ENCODE assay signal across 17 cellular contexts in genomic region chr6:43395822-43396221, GRCh38. TPM values are rescaled to one million over a fixed set of nuclear protein-coding genes. Genes with fewer than 3 reads are reported as not detected.
DNase-seq lines count a peak whose midpoint lies in the region; ATAC-seq, FAIRE-seq and TF ChIP-seq lines count a peak whose summit lies in the region.
"Had no signal": no experiment of that assay in that cellular context is flagged by ENCODE, and none has a peak within 500 bp of the region (broad histone marks: within the 10 kb centered on the region; RNA-seq: fewer than 3 reads in every experiment).

No MANE protein-coding gene starts in this region.

- H3K27me3 Mint-ChIP-seq in activated naive CD4-positive, alpha-beta T cell treated with anti-CD3 and anti-CD28 coated beads, Interleukin-2, amount 10 ng/mL, durations not matched to agents 7 days and 5 days: peaks cover 63% of the 10 kb centered on the region

- no peak overlapping the region for H3K27ac ChIP-seq in K562 (ENCODE audit: extremely low read depth, low read depth, low read length)
- H3K27ac ChIP-seq: esophagus muscularis mucosa, spleen had no signal

- no peaks in the 10 kb centered on the region for H3K36me3 ChIP-seq in K562 (ENCODE audit: control insufficient read depth, insufficient read depth, low read length)
- H3K36me3 ChIP-seq: esophagus muscularis mucosa, spleen had no signal

- FAIRE-seq in H54 (lab: Jason Lieb, UNC) (peak; percentile 55), K562 (lab: Jason Lieb, UNC) (no peak)

- POLR2A ChIA-PET in K562 (lab: Yijun Ruan, JAX): interaction anchor here (0.7 to 1.4 kb wide), 4 partner anchors 9 to 241 kb away, joined by 3 to 8 read pairs (median 4); no protein-coding TSS in a partner anchor

- TF ChIP-seq RAD21 in K562 (CRISPR knock-in tag; conservative IDR thresholded peaks at IDR 0.05 in 1 of 2, IDR thresholded peaks at IDR 0.05 in 1 of 2): no peak

- no peak overlapping the region for H2AFZ ChIP-seq in K562 (ENCODE audit: low read depth, low read length)

- BruUV-seq in K562 (replicated peaks; lab: Mats Ljungman, UMichigan): no TSS peak

- TF ChIP-seq POLR2A in H54 (IDR thresholded peaks at IDR 0.05; ENCODE audit: low read depth, low read length): no peak
- no peak for TF ChIP-seq POLR2A in K562 (conservative IDR thresholded peaks at IDR 0.05)

- no peaks in the 10 kb centered on the region for H3K9me3 Mint-ChIP-seq in activated naive CD4-positive, alpha-beta T cell treated with anti-CD3 and anti-CD28 coated beads, Interleukin-2, amount 10 ng/mL, durations not matched to agents 7 days and 5 days
- H3K9me3 Mint-ChIP-seq: HFFc6, natural killer cell had no signal

- TF ChIP-seq CTCF in K562 (IDR thresholded peaks at IDR 0.05 in 2 of 3, conservative IDR thresholded peaks at IDR 0.05 in 1 of 3; ENCODE audit: insufficient read depth in 2 of 3, low read depth in 1 of 3, low read length in 3 of 3): no peak

- DNase-seq in COLO668 (lab: John Stamatoyannopoulos, UW; ENCODE audit: unreplicated experiment) (peak; percentile 12), H54 (ENCODE audit: insufficient read length, low spot score) (peak; percentile 39), K562 (ENCODE audit: extremely low read depth in 1 of 4, low spot score in 3 of 4) (no peak), medulla oblongata (ENCODE audit: extremely low spot score) (peak; percentile 21), SIG-M5 treated with dmso at 0.1 percent for 504 hours (lab: John Stamatoyannopoulos, UW; ENCODE audit: unreplicated experiment) (no peak), COLO829 (ENCODE audit: low spot score) (no peak)
- no peak for DNase-seq in stimulated activated CD8-positive, alpha-beta memory T cell treated with anti-CD3 and anti-CD28 coated beads, Interleukin-4, amount 100 ng/mL, for 48 hours
- no peak for DNase-seq in activated naive CD4-positive, alpha-beta T cell treated with anti-CD3 and anti-CD28 coated beads, Interleukin-2, amount 10 ng/mL, durations not matched to agents 7 days and 5 days
- DNase-seq: activated CD4-positive, CD25-positive, alpha-beta regulatory T cell treated with anti-CD3 and anti-CD28 coated beads, Interleukin-2, amount 50 U/mL, for 72 hours; AML-193; HFFc6; natural killer cell; NCI-H187 treated with DMSO at 0.1 percent for 48 hours; NCI-H446 treated with DMSO at 0.1 percent for 48 hours; spleen had no signal

- H3K27me3 ChIP-seq in K562 (ENCODE audit: control insufficient read depth in 2 of 2, insufficient read depth in 2 of 2, low read length in 2 of 2): peaks cover 0 to 12% of the 10 kb centered on the region in 2 experiments; a peak in 3 of 5 replicates

- CTCF ChIA-PET in K562 (lab: Yijun Ruan, JAX; ENCODE audit: low intra/inter-chr PET ratio): no interaction called here
- CTCF ChIA-PET in activated naive CD4-positive, alpha-beta T cell treated with anti-CD3 and anti-CD28 coated beads, Interleukin-2, amount 10 ng/mL, durations not matched to agents 7 days and 5 days (lab: Charles Lee): interaction anchor here (1.0 to 1.9 kb wide), 2 partner anchors 12 to 105 kb away, joined by 3 to 6 read pairs; no protein-coding TSS in a partner anchor

- H3K9ac ChIP-seq in K562 (ENCODE audit: insufficient read depth in 1 of 2, low read depth in 2 of 2, low read length in 2 of 2): no peak overlapping the region

- no peak overlapping the region for H3K4me2 ChIP-seq in K562 (ENCODE audit: insufficient read depth, low read length)

- H3K9me3 ChIP-seq in K562 (replicated peaks; ENCODE audit: control insufficient read depth, insufficient read depth, low read depth, low read length): no peaks in the 10 kb centered on the region
- H3K9me3 ChIP-seq: esophagus muscularis mucosa, spleen had no signal

- no peaks in the 10 kb centered on the region for H3K79me2 ChIP-seq in K562 (ENCODE audit: control insufficient read depth, insufficient read depth, low read length)

- no peak for TF ChIP-seq EP300 in K562 (IDR thresholded peaks at IDR 0.05; ENCODE audit: low read length)

- in situ Hi-C loops in K562 (cut with MboI): no loop called here

- intact Hi-C loops in K562 (cut with micrococcal nuclease): loop anchor here (5.0 kb wide), 1 partner anchor 134 kb away; no protein-coding TSS in a partner anchor

- peaks cover 18 to 19% of the 10 kb centered on the region in 2 experiments for H3K4me1 ChIP-seq in K562 (replicated peaks in 1 of 2; ENCODE audit: control insufficient read depth in 2 of 2, insufficient read depth in 2 of 2, low read length in 2 of 2)
- H3K4me1 ChIP-seq: esophagus muscularis mucosa had no signal

- ATAC-seq in K562: no peak
- ATAC-seq: natural killer cell had no signal

- no peaks in the 10 kb centered on the region for H4K20me1 ChIP-seq in K562 (replicated peaks; ENCODE audit: control insufficient read depth, insufficient read depth, low read length)

- H3K4me3 Mint-ChIP-seq in activated naive CD4-positive, alpha-beta T cell treated with anti-CD3 and anti-CD28 coated beads, Interleukin-2, amount 10 ng/mL, durations not matched to agents 7 days and 5 days: no peak overlapping the region
- H3K4me3 Mint-ChIP-seq: HFFc6, natural killer cell had no signal

- no peak overlapping the region for H3K27ac Mint-ChIP-seq in activated naive CD4-positive, alpha-beta T cell treated with anti-CD3 and anti-CD28 coated beads, Interleukin-2, amount 10 ng/mL, durations not matched to agents 7 days and 5 days
- H3K27ac Mint-ChIP-seq: HFFc6, natural killer cell had no signal

- 46% methylated on average over 4 of the region's 4 CpGs for WGBS in K562 (ENCODE audit: insufficient coverage, low coverage, missing lambda C conversion rate)

- no peaks in the 10 kb centered on the region for H3K36me3 Mint-ChIP-seq in activated naive CD4-positive, alpha-beta T cell treated with anti-CD3 and anti-CD28 coated beads, Interleukin-2, amount 10 ng/mL, durations not matched to agents 7 days and 5 days
- H3K36me3 Mint-ChIP-seq: natural killer cell had no signal

- no peaks in the 10 kb centered on the region for H3K9me1 ChIP-seq in K562 (ENCODE audit: control insufficient read depth, insufficient read depth, low read length)

- no peak overlapping the region for H3K4me3 ChIP-seq in K562
- H3K4me3 ChIP-seq: esophagus muscularis mucosa, lung, spleen had no signal

- peaks cover 19% of the 10 kb centered on the region for H3K4me1 Mint-ChIP-seq in activated naive CD4-positive, alpha-beta T cell treated with anti-CD3 and anti-CD28 coated beads, Interleukin-2, amount 10 ng/mL, durations not matched to agents 7 days and 5 days

RNA-seq across cellular contexts. Expression of gene ZNF318, which starts 26.4 kb away (rescaled TPM):
- 31.3 and 42.8 TPM in 2 replicates for total RNA-seq in K562 (2011; cell fraction: chromatin; rRNA removed; ENCODE audit: low replicate concordance)
- 14.2 and 16.4 TPM in 2 replicates for total RNA-seq in K562 (2011; cell fraction: nucleolus; rRNA removed)
- 17.2 and 19.3 TPM in 2 replicates for total RNA-seq in K562 (2011; cell fraction: nucleoplasm; rRNA removed)
- 7.9 and 10.2 TPM in 2 replicates for total RNA-seq in K562 (2014; rRNA removed)
- 7.5 and 8.6 TPM in 2 replicates for total RNA-seq in K562 (2014; rRNA removed; fragmentation: Illumina TruSeq; extraction: Trizol)
- total RNA-seq in K562 (2015; rRNA removed; fragmentation: Illumina TruSeq; extraction: Trizol): 8.4 and 9.2 TPM in 2 replicates
- total RNA-seq in K562 (2021): 16.9 and 17.8 TPM in 2 replicates
- polyA plus RNA-seq in K562 (2011; rRNA removed): 19.0 and 24.6 TPM in 2 replicates
- polyA plus RNA-seq in K562 (2011; cell fraction: cytosol; rRNA removed): 18.0 and 21.3 TPM in 2 replicates
- polyA plus RNA-seq in K562 (2011; cell fraction: nucleus; rRNA removed): 35.5 and 47.6 TPM in 2 replicates
- 13.6 and 14.5 TPM in 2 replicates for polyA plus RNA-seq in K562 (2012)
- polyA plus RNA-seq in K562 (2014; fragmentation: Illumina TruSeq; extraction: Trizol): 15.5 and 17.5 TPM in 2 replicates
- polyA plus RNA-seq in K562 (2014; fragmentation: Nextera tagmentation; extraction: Ambion mirVana): 1 to 10 TPM; 3.2 to 3.6 TPM
- polyA plus RNA-seq in K562 (2014; rRNA removed): 8.7 and 9.7 TPM in 2 replicates
- 36.5 and 39.7 TPM in 2 replicates for polyA minus RNA-seq in K562 (2011; rRNA and poly(A)+ RNA removed)
- polyA minus RNA-seq in K562 (2011; cell fraction: cytosol; rRNA and poly(A)+ RNA removed): 26.8 and 29.1 TPM in 2 replicates
- 13.2 and 26.0 TPM in 2 replicates for polyA minus RNA-seq in K562 (2011; cell fraction: nucleus; rRNA and poly(A)+ RNA removed)

RNA-seq across cellular contexts. Expression of gene ABCC10, which starts 31.5 kb away (rescaled TPM):
- 98.1 and 219 TPM in 2 replicates for total RNA-seq in K562 (2011; cell fraction: chromatin; rRNA removed; ENCODE audit: low replicate concordance)
- total RNA-seq in K562 (2011; cell fraction: nucleolus; rRNA removed): 108 and 125 TPM in 2 replicates
- total RNA-seq in K562 (2011; cell fraction: nucleoplasm; rRNA removed): 89.8 and 98.2 TPM in 2 replicates
- total RNA-seq in K562 (2014; rRNA removed) (16.5 and 20.4 TPM in 2 replicates), K562 (2014; rRNA removed; fragmentation: Illumina TruSeq; extraction: Trizol) (6.8 and 10.5 TPM in 2 replicates), K562 (2015; rRNA removed; fragmentation: Illumina TruSeq; extraction: Trizol) (13.4 TPM in 2 replicates), K562 (2021) (28.4 and 29.1 TPM in 2 replicates)
- polyA plus RNA-seq in K562 (2011; rRNA removed) (13.7 and 23.5 TPM in 2 replicates), K562 (2014; fragmentation: Illumina TruSeq; extraction: Trizol) (21.3 and 25.8 TPM in 2 replicates), K562 (2014; fragmentation: Nextera tagmentation; extraction: Ambion mirVana) (1 to 10 TPM; 2.4 to 2.6 TPM), K562 (2014; rRNA removed) (21.7 and 21.8 TPM in 2 replicates)
- 13.8 and 24.4 TPM in 2 replicates for polyA plus RNA-seq in K562 (2011; cell fraction: cytosol; rRNA removed)
- polyA plus RNA-seq in K562 (2011; cell fraction: nucleus; rRNA removed): 79.9 and 89.8 TPM in 2 replicates
- polyA plus RNA-seq in K562 (2012): 19.5 and 28.6 TPM in 2 replicates
- 11.0 and 11.4 TPM in 2 replicates for polyA minus RNA-seq in K562 (2011; rRNA and poly(A)+ RNA removed)
- polyA minus RNA-seq in K562 (2011; cell fraction: cytosol; rRNA and poly(A)+ RNA removed): 15.0 and 21.0 TPM in 2 replicates
- polyA minus RNA-seq in K562 (2011; cell fraction: nucleus; rRNA and poly(A)+ RNA removed): 16.6 and 23.7 TPM in 2 replicates

RNA-seq across cellular contexts. Expression of gene DLK2, which starts 59.5 kb away (rescaled TPM):
- total RNA-seq in K562 (2011; cell fraction: chromatin; rRNA removed; ENCODE audit: low replicate concordance): 0.30 and 1.3 TPM in 2 replicates
- 2.2 and 3.3 TPM in 2 replicates for total RNA-seq in K562 (2011; cell fraction: nucleolus; rRNA removed)
- total RNA-seq in K562 (2011; cell fraction: nucleoplasm; rRNA removed): 1.9 and 2.0 TPM in 2 replicates
- total RNA-seq in K562 (2014; rRNA removed) (0.23 and 0.29 TPM in 2 replicates), K562 (2014; rRNA removed; fragmentation: Illumina TruSeq; extraction: Trizol) (not detected in 2 replicates), K562 (2015; rRNA removed; fragmentation: Illumina TruSeq; extraction: Trizol) (0.11 TPM in 1 of 2 replicates, not detected in the other), K562 (2021) (0.36 and 0.53 TPM in 2 replicates)
- polyA plus RNA-seq in K562 (2011; rRNA removed) (0.35 and 0.74 TPM in 2 replicates), K562 (2014; fragmentation: Illumina TruSeq; extraction: Trizol) (0.16 and 0.37 TPM in 2 replicates), K562 (2014; fragmentation: Nextera tagmentation; extraction: Ambion mirVana) (not detected), K562 (2014; rRNA removed) (0.45 and 0.65 TPM in 2 replicates)
- polyA plus RNA-seq in K562 (2011; cell fraction: cytosol; rRNA removed): 1.0 and 1.8 TPM in 2 replicates
- polyA plus RNA-seq in K562 (2011; cell fraction: nucleus; rRNA removed): 0.87 and 1.3 TPM in 2 replicates
- 0.59 and 0.60 TPM in 2 replicates for polyA plus RNA-seq in K562 (2012)
- 0.25 and 0.27 TPM in 2 replicates for polyA minus RNA-seq in K562 (2011; rRNA and poly(A)+ RNA removed)
- polyA minus RNA-seq in K562 (2011; cell fraction: cytosol; rRNA and poly(A)+ RNA removed): not detected in 2 replicates
- polyA minus RNA-seq in K562 (2011; cell fraction: nucleus; rRNA and poly(A)+ RNA removed): 0.13 and 0.44 TPM in 2 replicates
- total RNA-seq: natural killer cell had no signal

Comparison
In these comparisons a context has a peak if more than half of its experiments do, and no peak if none do; other contexts are left out.
1. DNase-seq: peak in COLO668 (single experiment), H54 (single experiment) and medulla oblongata (single experiment); none in K562 (0 of 4), stimulated activated CD8-positive, alpha-beta memory T cell treated with anti-CD3 and anti-CD28 coated beads, Interleukin-4, amount 100 ng/mL, for 48 hours (single experiment), SIG-M5 treated with dmso at 0.1 percent for 504 hours (single experiment), activated naive CD4-positive, alpha-beta T cell treated with anti-CD3 and anti-CD28 coated beads, Interleukin-2, amount 10 ng/mL, durations not matched to agents 7 days and 5 days (single experiment) and COLO829 (single experiment).